ENCODE assay signal across 23 cellular contexts in genomic region chr2:142020368-142020767, GRCh38.
"Had no signal": no experiment of that assay in that cellular context is flagged by ENCODE, and none has a peak within 500 bp of the region (broad histone marks: within the 10 kb centered on the region; RNA-seq: fewer than 3 reads in every experiment).

No MANE protein-coding gene starts in this region.

- H3K4me3 Mint-ChIP-seq: naive thymus-derived CD4-positive, alpha-beta T cell; stimulated activated effector memory CD8-positive, alpha-beta T cell treated with anti-CD3 and anti-CD28 coated beads, Interleukin-12 subunit alpha, Interleukin-12 subunit beta, amount 100 ng/mL, for 72 hours; type B pancreatic cell had no signal

- H3K4me1 Mint-ChIP-seq: naive thymus-derived CD4-positive, alpha-beta T cell; stimulated activated effector memory CD8-positive, alpha-beta T cell treated with anti-CD3 and anti-CD28 coated beads, Interleukin-12 subunit alpha, Interleukin-12 subunit beta, amount 100 ng/mL, for 72 hours had no signal

- ATAC-seq: gastrocnemius medialis; left colon; left ventricle myocardium superior; naive thymus-derived CD4-positive, alpha-beta T cell; psoas muscle; stimulated activated effector memory CD8-positive, alpha-beta T cell treated with anti-CD3 and anti-CD28 coated beads, Interleukin-12 subunit alpha, Interleukin-12 subunit beta, amount 100 ng/mL, for 72 hours; stimulated activated naive CD8-positive, alpha-beta T cell treated with anti-CD3 and anti-CD28 coated beads, Interleukin-15, Interleukin-2, amounts not matched to agents 100 U/mL and 50 U/mL, for 24 hours had no signal

- H3K9me3 ChIP-seq: esophagus muscularis mucosa, gastrocnemius medialis, neutrophil, psoas muscle, sigmoid colon, suprapubic skin, thyroid gland had no signal

- H3K27me3 ChIP-seq: dorsolateral prefrontal cortex, esophagus muscularis mucosa, gastrocnemius medialis, neutrophil, sigmoid colon, suprapubic skin, thyroid gland had no signal

- H3K4me3 ChIP-seq: dorsolateral prefrontal cortex, esophagus muscularis mucosa, gastrocnemius medialis, lung, psoas muscle, sigmoid colon, suprapubic skin, thyroid gland had no signal

- FAIRE-seq: small intestine, urothelium cell line had no signal

- H3K9me3 Mint-ChIP-seq: type B pancreatic cell had no signal

- H3K27ac ChIP-seq: dorsolateral prefrontal cortex, esophagus muscularis mucosa, gastrocnemius medialis, neutrophil, psoas muscle, sigmoid colon, suprapubic skin, thyroid gland had no signal

- H3K27ac Mint-ChIP-seq: naive thymus-derived CD4-positive, alpha-beta T cell; stimulated activated effector memory CD8-positive, alpha-beta T cell treated with anti-CD3 and anti-CD28 coated beads, Interleukin-12 subunit alpha, Interleukin-12 subunit beta, amount 100 ng/mL, for 72 hours; type B pancreatic cell had no signal

- H3K36me3 Mint-ChIP-seq: naive thymus-derived CD4-positive, alpha-beta T cell; stimulated activated effector memory CD8-positive, alpha-beta T cell treated with anti-CD3 and anti-CD28 coated beads, Interleukin-12 subunit alpha, Interleukin-12 subunit beta, amount 100 ng/mL, for 72 hours; type B pancreatic cell had no signal

- H3K4me1 ChIP-seq: esophagus muscularis mucosa, gastrocnemius medialis, psoas muscle, sigmoid colon, suprapubic skin, thyroid gland had no signal

- H3K36me3 ChIP-seq: esophagus muscularis mucosa, gastrocnemius medialis, neutrophil, sigmoid colon, suprapubic skin, thyroid gland had no signal

- DNase-seq: cortex of kidney; dorsolateral prefrontal cortex; effector CD8-positive, alpha-beta T cell; gastrocnemius medialis; glutamatergic neuron; islet precursor cell; left colon; left ventricle myocardium superior; naive thymus-derived CD4-positive, alpha-beta T cell; psoas muscle; sigmoid colon; small intestine; stimulated activated CD4-positive, alpha-beta T cell treated with anti-CD3 and anti-CD28 coated beads, Interleukin-2, amount 100 ng/mL, for 48 hours; stimulated activated CD8-positive, alpha-beta memory T cell treated with anti-CD3 and anti-CD28 coated beads, Interleukin-4, amount 100 ng/mL, for 48 hours; stimulated activated naive CD8-positive, alpha-beta T cell treated with anti-CD3 and anti-CD28 coated beads, Interleukin-15, Interleukin-2, amounts not matched to agents 100 U/mL and 50 U/mL, for 24 hours; thyroid gland had no signal

- H3K27me3 Mint-ChIP-seq: naive thymus-derived CD4-positive, alpha-beta T cell; type B pancreatic cell had no signal
